28 cellular contexts compared by ENCODE assay signal in the genomic region with DNA sequence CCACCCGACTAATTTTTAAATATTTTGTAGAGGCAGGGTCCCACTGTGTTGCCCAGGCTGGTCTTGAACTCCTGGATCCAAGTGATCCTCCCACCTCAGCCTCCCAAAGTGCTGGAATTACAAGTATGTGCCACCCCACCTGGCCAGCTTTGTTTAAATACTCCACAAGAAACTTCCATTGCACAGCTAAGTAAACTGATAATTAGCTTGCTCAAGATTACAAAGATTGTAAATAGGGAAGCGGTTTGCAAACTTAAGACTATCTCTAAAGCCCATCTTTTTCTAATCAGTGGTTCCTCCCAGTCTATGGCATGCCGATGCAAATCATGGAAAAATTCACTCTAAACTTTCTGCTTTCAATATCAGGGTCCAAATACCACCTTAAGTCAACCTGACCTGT. TPM values are rescaled to one million over a fixed set of nuclear protein-coding genes. Genes with fewer than 3 reads are reported as not detected.
A peak's percentile ranks its signal among the peaks of the same experiment; 100 is the strongest.
DNase-seq lines count a peak whose midpoint lies in the region; ATAC-seq and TF ChIP-seq lines count a peak whose summit lies in the region.
"Had no signal": no experiment of that assay in that cellular context is flagged by ENCODE, and none has a peak within 500 bp of the region (broad histone marks: within the 10 kb centered on the region; RNA-seq: fewer than 3 reads in every experiment).

No MANE protein-coding gene starts in this region.

- 58 to 75% methylated on average over 3 of the region's 3 CpGs for WGBS in endodermal cell (ENCODE audit: insufficient coverage in 1 of 2, insufficient read length in 1 of 2), 2 experiments

- peaks cover 39% of the 10 kb centered on the region for H3K4me1 Mint-ChIP-seq in endodermal cell
- H3K4me1 Mint-ChIP-seq in type B pancreatic cell (ENCODE audit: unreplicated experiment), result peaks cover 34% of the 10 kb centered on the region
- peaks cover 39% of the 10 kb centered on the region for H3K4me1 Mint-ChIP-seq in stimulated activated naive CD8-positive, alpha-beta T cell treated with anti-CD3 and anti-CD28 coated beads, Interleukin-15, amount 100 ng/mL, for 72 hours

- DNase-seq in RWPE1 (ENCODE audit: low spot score) (no peak), endodermal cell (no peak), NCI-H1048 (lab: John Stamatoyannopoulos, UW) (no peak), SIG-M5 treated with dmso at 0.1 percent for 504 hours (lab: John Stamatoyannopoulos, UW; ENCODE audit: unreplicated experiment) (no peak), type B pancreatic cell (ENCODE audit: extremely low spot score, unreplicated experiment) (no peak)
- DNase-seq in stimulated activated naive CD8-positive, alpha-beta T cell treated with anti-CD3 and anti-CD28 coated beads, Interleukin-15, amount 100 ng/mL, for 72 hours, result no peak
- DNase-seq: activated CD4-positive, alpha-beta T cell treated with anti-CD3 and anti-CD28 coated beads, Interleukin-2, amount 50 U/mL, for 1 hour; activated CD8-positive, alpha-beta memory T cell treated with anti-CD3 and anti-CD28 coated beads, Interleukin-2, amount 50 U/mL, for 48 hours; Calu3; cerebellar nuclear complex; effector memory CD4-positive, alpha-beta T cell; Kasumi-1; left ventricle myocardium superior; NCI-H1092 treated with DMSO at 0.1 percent for 48 hours; NCI-H1930; NCI-H69; stimulated activated CD4-positive, alpha-beta T cell treated with anti-CD3 and anti-CD28 coated beads, Interleukin-15, amount 100 ng/mL, for 24 hours had no signal

- TF ChIP-seq CTCF in RWPE1 (conservative IDR thresholded peaks at IDR 0.05; ENCODE audit: low read depth) (no peak), endodermal cell (conservative IDR thresholded peaks at IDR 0.05) (no peak), parathyroid adenoma (IDR thresholded peaks at IDR 0.05) (no peak), type B pancreatic cell (conservative IDR thresholded peaks at IDR 0.05) (no peak)

- H3K4me3 Mint-ChIP-seq in endodermal cell (no peak overlapping the region), type B pancreatic cell (no peak overlapping the region)
- H3K4me3 Mint-ChIP-seq in stimulated activated naive CD8-positive, alpha-beta T cell treated with anti-CD3 and anti-CD28 coated beads, Interleukin-15, amount 100 ng/mL, for 72 hours, result no peak overlapping the region
- H3K4me3 Mint-ChIP-seq: activated naive CD8-positive, alpha-beta T cell; natural killer cell treated with Interleukin-12 subunit alpha and Interleukin-12 subunit beta and Interleukin-15 and Interleukin-18, amount 100 ng/mL, for 72 hours had no signal

- peaks cover 53% of the 10 kb centered on the region for H3K79me2 ChIP-seq in parathyroid adenoma

- H3K27me3 ChIP-seq in BLaER1 treated with 17β-estradiol and CSF1 and Interleukin-3, amounts not matched to agents 10 nM and 100 nM, result no peaks in the 10 kb centered on the region
- H3K27me3 ChIP-seq in endodermal cell (ENCODE audit: control insufficient read depth, insufficient read depth, low read length, poor library complexity, severe bottlenecking), result no peaks in the 10 kb centered on the region
- no peaks in the 10 kb centered on the region for H3K27me3 ChIP-seq in parathyroid adenoma (ENCODE audit: control insufficient read depth, insufficient read depth, low read length)
- H3K27me3 ChIP-seq: ascending aorta, upper lobe of left lung had no signal

- no peaks in the 10 kb centered on the region for H3K9me3 ChIP-seq in BLaER1 treated with 17β-estradiol and CSF1 and Interleukin-3, amounts not matched to agents 10 nM and 100 nM (replicated peaks in 1 of 11)
- H3K9me3 ChIP-seq in endodermal cell (ENCODE audit: control insufficient read depth, low read length) (no peaks in the 10 kb centered on the region), parathyroid adenoma (ENCODE audit: control insufficient read depth, low read length) (no peaks in the 10 kb centered on the region)
- H3K9me3 ChIP-seq: ascending aorta, upper lobe of left lung had no signal

- no peaks in the 10 kb centered on the region for H4K20me1 ChIP-seq in BLaER1 treated with 17β-estradiol and CSF1 and Interleukin-3, amounts not matched to agents 10 nM and 100 nM

- H3K9ac ChIP-seq in BLaER1 treated with 17β-estradiol and CSF1 and Interleukin-3, amounts not matched to agents 10 nM and 100 nM, result peak overlapping the region in 1 of 11 experiments; percentile 22; a peak in 1 of 22 replicates
- H3K9ac ChIP-seq in endodermal cell (ENCODE audit: extremely low read depth, low read length, poor library complexity, severe bottlenecking), result no peak overlapping the region
- no peak overlapping the region for H3K9ac ChIP-seq in parathyroid adenoma

- no peak for ATAC-seq in stimulated activated naive CD8-positive, alpha-beta T cell treated with anti-CD3 and anti-CD28 coated beads, Interleukin-15, amount 100 ng/mL, for 72 hours
- ATAC-seq: natural killer cell treated with Interleukin-12 subunit alpha and Interleukin-12 subunit beta and Interleukin-15 and Interleukin-18, amount 100 ng/mL, for 72 hours; SK-N-SH treated with all-trans-retinoic acid at 6 μM for 48 hours had no signal

- H3K27ac Mint-ChIP-seq in endodermal cell (peak overlapping the region; percentile 1), type B pancreatic cell (no peak overlapping the region)
- no peak overlapping the region for H3K27ac Mint-ChIP-seq in stimulated activated naive CD8-positive, alpha-beta T cell treated with anti-CD3 and anti-CD28 coated beads, Interleukin-15, amount 100 ng/mL, for 72 hours
- H3K27ac Mint-ChIP-seq: activated naive CD8-positive, alpha-beta T cell; natural killer cell treated with Interleukin-12 subunit alpha and Interleukin-12 subunit beta and Interleukin-15 and Interleukin-18, amount 100 ng/mL, for 72 hours; progenitor cell of endocrine pancreas had no signal

- peak overlapping the region in 10 of 11 experiments; percentile 13 to 90 (median 35); a peak in 16 of 22 replicates for H3K4me2 ChIP-seq in BLaER1 treated with 17β-estradiol and CSF1 and Interleukin-3, amounts not matched to agents 10 nM and 100 nM
- peak overlapping the region; percentile 28 for H3K4me2 ChIP-seq in parathyroid adenoma (ENCODE audit: low read length)

- H3K36me3 Mint-ChIP-seq in endodermal cell (ENCODE audit: low read depth), result no peaks in the 10 kb centered on the region
- peaks cover 4% of the 10 kb centered on the region for H3K36me3 Mint-ChIP-seq in type B pancreatic cell
- H3K36me3 Mint-ChIP-seq: activated naive CD8-positive, alpha-beta T cell; natural killer cell treated with Interleukin-12 subunit alpha and Interleukin-12 subunit beta and Interleukin-15 and Interleukin-18, amount 100 ng/mL, for 72 hours had no signal

- H3K27me3 Mint-ChIP-seq in endodermal cell (ENCODE audit: insufficient read depth), result peaks cover 3% of the 10 kb centered on the region
- H3K27me3 Mint-ChIP-seq in type B pancreatic cell, result no peaks in the 10 kb centered on the region
- no peaks in the 10 kb centered on the region for H3K27me3 Mint-ChIP-seq in stimulated activated naive CD8-positive, alpha-beta T cell treated with anti-CD3 and anti-CD28 coated beads, Interleukin-15, amount 100 ng/mL, for 72 hours
- H3K27me3 Mint-ChIP-seq: activated naive CD8-positive, alpha-beta T cell; progenitor cell of endocrine pancreas had no signal

- no peak overlapping the region for H3K4me3 ChIP-seq in BLaER1 treated with 17β-estradiol and CSF1 and Interleukin-3, amounts not matched to agents 10 nM and 100 nM
- H3K4me3 ChIP-seq in endodermal cell (ENCODE audit: low read length), result peak overlapping the region; percentile 41
- no peak overlapping the region for H3K4me3 ChIP-seq in parathyroid adenoma (ENCODE audit: low read depth, low read length)
- H3K4me3 ChIP-seq: ascending aorta, upper lobe of left lung had no signal

- peak overlapping the region in 5 of 11 experiments; percentile 30 to 70 (median 65); a peak in 8 of 22 replicates for H3K27ac ChIP-seq in BLaER1 treated with 17β-estradiol and CSF1 and Interleukin-3, amounts not matched to agents 10 nM and 100 nM
- H3K27ac ChIP-seq in RWPE1, result peak overlapping the region; percentile 72
- H3K27ac ChIP-seq in endodermal cell (ENCODE audit: low read depth, low read length), result no peak overlapping the region
- peak overlapping the region; percentile 73 for H3K27ac ChIP-seq in parathyroid adenoma

- POLR2A ChIA-PET in RWPE1 (lab: Yijun Ruan, JAX; ENCODE audit: low non-redundant PET), result no interaction called here

- peaks cover 9 to 80% (median 19%) of the 10 kb centered on the region in 10 experiments; a peak in 19 of 20 replicates for H3K4me1 ChIP-seq in BLaER1 treated with 17β-estradiol and CSF1 and Interleukin-3, amounts not matched to agents 10 nM and 100 nM
- H3K4me1 ChIP-seq in endodermal cell (ENCODE audit: control insufficient read depth, insufficient read depth, low read length) (peaks cover 10% of the 10 kb centered on the region), parathyroid adenoma (peaks cover 43% of the 10 kb centered on the region)

- H3K36me3 ChIP-seq in BLaER1 treated with 17β-estradiol and CSF1 and Interleukin-3, amounts not matched to agents 10 nM and 100 nM, result no peaks in the 10 kb centered on the region
- no peaks in the 10 kb centered on the region for H3K36me3 ChIP-seq in endodermal cell (ENCODE audit: control insufficient read depth, insufficient read depth, low read length)
- H3K36me3 ChIP-seq in parathyroid adenoma (ENCODE audit: control insufficient read depth, insufficient read depth, low read length), result no peaks in the 10 kb centered on the region
- H3K36me3 ChIP-seq: ascending aorta, upper lobe of left lung had no signal

- CTCF ChIA-PET in RWPE1 (lab: Yijun Ruan, JAX), result interaction anchor here (0.6 to 1.4 kb wide), 2 partner anchors 10 to 53 kb away, joined by 3 to 5 read pairs; no protein-coding TSS in a partner anchor

- H2AFZ ChIP-seq in parathyroid adenoma, result no peak overlapping the region

- H3K9me3 Mint-ChIP-seq in endodermal cell (no peaks in the 10 kb centered on the region), type B pancreatic cell (peaks cover 5% of the 10 kb centered on the region)
- H3K9me3 Mint-ChIP-seq in stimulated activated naive CD8-positive, alpha-beta T cell treated with anti-CD3 and anti-CD28 coated beads, Interleukin-15, amount 100 ng/mL, for 72 hours, result no peaks in the 10 kb centered on the region
- H3K9me3 Mint-ChIP-seq: natural killer cell treated with Interleukin-12 subunit alpha and Interleukin-12 subunit beta and Interleukin-15 and Interleukin-18, amount 100 ng/mL, for 72 hours had no signal

RNA-seq across cellular contexts. Expression of gene SLC7A8, which starts 9.7 kb away (rescaled TPM):
- total RNA-seq in endodermal cell (10 to 100 TPM; 47.6 to 48.9 TPM), type B pancreatic cell (ENCODE audit: low replicate concordance) (56.1 and 56.7 TPM in 2 replicates)
- 25.0 TPM for polyA plus RNA-seq in endodermal cell (2013, experiment 1 of 2)
- 20.3 TPM for polyA plus RNA-seq in endodermal cell (2013, experiment 2 of 2)
- total RNA-seq: Calu3 had no signal

RNA-seq across cellular contexts. Expression of gene CEBPE, which starts 54.7 kb away (rescaled TPM):
- total RNA-seq in endodermal cell (not detected), type B pancreatic cell (ENCODE audit: low replicate concordance) (not detected in 2 replicates)
- polyA plus RNA-seq in endodermal cell (2013, experiment 1 of 2), result not detected
- not detected for polyA plus RNA-seq in endodermal cell (2013, experiment 2 of 2)
- total RNA-seq: ascending aorta; Calu3; esophagus mucosa; H4; left ventricle myocardium superior; natural killer cell treated with Interleukin-12 subunit alpha and Interleukin-12 subunit beta and Interleukin-15 and Interleukin-18, amount 100 ng/mL, for 72 hours; progenitor cell of endocrine pancreas had no signal
- polyA plus RNA-seq: BJ had no signal
